Comparison of ENCODE assay signal across 9 cellular contexts in the genomic region with DNA sequence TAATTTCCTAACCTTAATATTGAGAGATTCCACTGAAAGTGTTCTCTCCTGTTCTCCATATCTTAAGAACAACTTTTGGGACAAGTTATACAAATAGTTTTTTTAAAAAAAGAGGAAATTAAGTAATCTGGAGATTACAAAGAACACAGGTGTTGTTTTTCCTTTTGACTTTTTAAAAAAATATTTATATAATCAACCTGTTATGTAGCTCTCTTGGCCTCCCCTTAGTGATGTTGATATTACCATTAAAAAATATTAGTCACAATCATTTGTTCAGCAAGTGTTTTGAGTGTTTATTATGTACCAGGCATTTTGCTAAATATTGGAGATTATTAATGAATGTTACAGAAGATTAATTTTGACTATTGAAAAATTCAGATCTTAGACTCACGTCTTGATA.
"Had no signal": no experiment of that assay in that cellular context is flagged by ENCODE, and none has a peak within 500 bp of the region (broad histone marks: within the 10 kb centered on the region; RNA-seq: fewer than 3 reads in every experiment).

No MANE protein-coding gene starts in this region.

- H3K27ac ChIP-seq: GM23248, HL-60 had no signal

- H3K9me3 ChIP-seq: HAP-1 had no signal

- ATAC-seq: HCT116, HepG2 had no signal

- H3K9ac ChIP-seq: GM23248 had no signal

- FAIRE-seq: HepG2 had no signal

- H3K27me3 Mint-ChIP-seq: IgD-negative memory B cell had no signal

- H3K4me3 Mint-ChIP-seq: HFFc6, IgD-negative memory B cell had no signal

- H3K9me3 Mint-ChIP-seq: HFFc6, IgD-negative memory B cell had no signal

- H3K36me3 ChIP-seq: HAP-1 had no signal

- H2AFZ ChIP-seq: GM23248 had no signal

- H3K27ac Mint-ChIP-seq: HFFc6, IgD-negative memory B cell had no signal

- H3K4me3 ChIP-seq: GM23248, HAP-1 had no signal

- DNase-seq: GM23248, GOT3, H7, HFFc6 had no signal
